Comparison of ENCODE assay signal across 1 cellular context in genomic region chr10:33155720-33156638, GRCh38.
A peak's percentile ranks its signal among the peaks of the same experiment; 100 is the strongest.
TF ChIP-seq lines count a peak whose summit lies in the region.

No MANE protein-coding gene starts in this region.

TF ChIP-seq in HepG2, 621 proteins besides CTCF, POLR2A, EP300 and RAD21 (continued from another document and continues in another):
- TF ChIP-seq ZNF407 (CRISPR knock-in tag; IDR thresholded peaks at IDR 0.05; ENCODE audit: not compliant biosample characterization) (no peak), ZSCAN31 (CRISPR knock-in tag; IDR thresholded peaks at IDR 0.05; ENCODE audit: low read depth) (no peak), ASH2L (IDR thresholded peaks at IDR 0.05; ENCODE audit: insufficient read length, low read depth, low read length) (peak; percentile 69), ATF2 (CRISPR knock-in tag; IDR thresholded peaks at IDR 0.05) (peak; percentile 95), TBX3 (IDR thresholded peaks at IDR 0.05; ENCODE audit: borderline replicate concordance) (peak; percentile 99), RXRA (CRISPR knock-in tag; IDR thresholded peaks at IDR 0.05) (peak; percentile 37; the same call in 1 of the 2 replicates), ZNF652 (CRISPR knock-in tag; IDR thresholded peaks at IDR 0.05; ENCODE audit: borderline replicate concordance, low read depth) (peak; percentile 67; the same call in 1 of the 2 replicates), ZFYVE20 (CRISPR knock-in tag; IDR thresholded peaks at IDR 0.05; ENCODE audit: borderline replicate concordance, low read depth) (no peak), ARHGAP35 (CRISPR knock-in tag; IDR thresholded peaks at IDR 0.05; ENCODE audit: borderline replicate concordance) (no peak), ZNF691 (CRISPR knock-in tag; IDR thresholded peaks at IDR 0.05; ENCODE audit: borderline replicate concordance, low read depth) (no peak), CHCHD3 (CRISPR knock-in tag; IDR thresholded peaks at IDR 0.05) (no peak), THAP11 (CRISPR knock-in tag; IDR thresholded peaks at IDR 0.05) (peak; percentile 85), ZFY (CRISPR knock-in tag; IDR thresholded peaks at IDR 0.05) (no peak), ZNF160 (CRISPR knock-in tag; IDR thresholded peaks at IDR 0.05) (no peak), IKZF5 (CRISPR knock-in tag; IDR thresholded peaks at IDR 0.05) (peak; percentile 93), TERF1 (CRISPR knock-in tag; IDR thresholded peaks at IDR 0.05) (no peak), PHF21A (CRISPR knock-in tag; IDR thresholded peaks at IDR 0.05) (peak; percentile 90; the same call in 1 of the 2 replicates), NR2F1 (CRISPR knock-in tag; IDR thresholded peaks at IDR 0.05) (peak; percentile 45 to 87), NFKB2 (CRISPR knock-in tag; IDR thresholded peaks at IDR 0.05; ENCODE audit: borderline replicate concordance) (no peak), ZFP36L2 (CRISPR knock-in tag; IDR thresholded peaks at IDR 0.05) (no peak), MXD3 (CRISPR knock-in tag; IDR thresholded peaks at IDR 0.05) (no peak), ZNF264 (CRISPR knock-in tag; IDR thresholded peaks at IDR 0.05) (peak; percentile 63; the same call in 1 of the 2 replicates), SIN3A (IDR thresholded peaks at IDR 0.05; ENCODE audit: borderline replicate concordance, low read depth, low read length) (no peak), ZNF761 (CRISPR knock-in tag; conservative IDR thresholded peaks at IDR 0.05) (no peak), PHF5A (CRISPR knock-in tag; IDR thresholded peaks at IDR 0.05; ENCODE audit: low read depth, unreplicated experiment) (peak; percentile 90), DMAP1 (CRISPR knock-in tag; IDR thresholded peaks at IDR 0.05) (peak; percentile 79), TAF1 (CRISPR knock-in tag; IDR thresholded peaks at IDR 0.05) (no peak), ELF4 (CRISPR knock-in tag; IDR thresholded peaks at IDR 0.05; ENCODE audit: borderline replicate concordance) (no peak), ZSCAN25 (CRISPR knock-in tag; IDR thresholded peaks at IDR 0.05) (peak; percentile 49; the same call in 1 of the 2 replicates), ZNF580 (CRISPR knock-in tag; IDR thresholded peaks at IDR 0.05; ENCODE audit: borderline replicate concordance, low read depth) (0 out of 2 replicates have a peak, but pooled peaks have one; percentile 66), ZBTB34 (CRISPR knock-in tag; IDR thresholded peaks at IDR 0.05) (peak; percentile 61; the same call in 1 of the 2 replicates), CENPX (CRISPR knock-in tag; IDR thresholded peaks at IDR 0.05) (no peak), ZNF672 (CRISPR knock-in tag; IDR thresholded peaks at IDR 0.05) (no peak), ZNF879 (CRISPR knock-in tag; IDR thresholded peaks at IDR 0.05) (no peak), SYNCRIP (IDR thresholded peaks at IDR 0.05; ENCODE audit: insufficient read depth, low read depth, low read length) (no peak), YEATS2 (CRISPR knock-in tag; IDR thresholded peaks at IDR 0.05; ENCODE audit: borderline replicate concordance) (peak; percentile 64; the same call in 1 of the 2 replicates), IRX3 (CRISPR knock-in tag; IDR thresholded peaks at IDR 0.05; ENCODE audit: borderline replicate concordance, low read depth) (no peak; the same call in 1 of the 2 replicates), GFI1 (CRISPR knock-in tag; IDR thresholded peaks at IDR 0.05; ENCODE audit: borderline replicate concordance) (peak; percentile 97), SOX13 (IDR thresholded peaks at IDR 0.05) (peak; percentile 90), SOX13 (CRISPR knock-in tag; conservative IDR thresholded peaks at IDR 0.05 in 1 of 2, IDR thresholded peaks at IDR 0.05 in 1 of 2) (peak in 1 of 2 experiments; percentile 98; a peak in 2 of 4 replicates), ZBTB33 (CRISPR knock-in tag; IDR thresholded peaks at IDR 0.05) (no peak), ATRX (CRISPR knock-in tag; IDR thresholded peaks at IDR 0.05; ENCODE audit: borderline replicate concordance) (no peak), ESRRA (CRISPR knock-in tag; IDR thresholded peaks at IDR 0.05; ENCODE audit: low read depth) (peak; percentile 81; the same call in 1 of the 2 replicates), FIP1L1 (IDR thresholded peaks at IDR 0.05; ENCODE audit: borderline replicate concordance, insufficient read depth, low read depth, low read length) (no peak), STAT5B (CRISPR knock-in tag; IDR thresholded peaks at IDR 0.05) (peak; percentile 74; the same call in 1 of the 2 replicates), MTERF4 (CRISPR knock-in tag; IDR thresholded peaks at IDR 0.05) (no peak), ZSCAN21 (CRISPR knock-in tag; IDR thresholded peaks at IDR 0.05; ENCODE audit: borderline replicate concordance) (0 out of 2 replicates have a peak, but pooled peaks have one; percentile 36), ZNF138 (CRISPR knock-in tag; IDR thresholded peaks at IDR 0.05; ENCODE audit: low read depth) (no peak), SMAD9 (CRISPR knock-in tag; IDR thresholded peaks at IDR 0.05) (no peak), HMGA1 (CRISPR knock-in tag; conservative IDR thresholded peaks at IDR 0.05) (no peak), ZNF674 (CRISPR knock-in tag; IDR thresholded peaks at IDR 0.05; ENCODE audit: low read depth) (no peak)
